11 cellular contexts compared by ENCODE assay signal in the genomic region with DNA sequence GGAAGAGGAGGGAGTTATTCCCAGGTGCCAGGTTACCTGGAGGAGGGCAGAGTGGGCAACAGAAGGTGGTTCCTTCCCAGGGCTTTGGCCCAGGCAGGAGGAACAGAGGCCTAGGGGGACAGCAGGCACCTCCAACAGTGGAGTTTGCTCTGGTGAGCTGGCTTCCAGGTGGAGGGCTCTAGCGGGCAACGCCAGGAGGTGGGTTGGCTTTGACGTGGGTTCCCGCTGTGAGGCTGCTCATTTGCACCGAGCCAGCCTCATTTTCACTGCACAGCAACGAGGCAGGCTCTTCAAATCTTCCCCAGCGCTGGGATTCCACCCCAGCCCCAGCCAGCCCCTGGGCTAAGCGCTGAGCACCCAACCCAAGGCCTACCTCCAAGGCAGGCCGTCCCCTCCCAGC. TPM values are rescaled to one million over a fixed set of nuclear protein-coding genes. Genes with fewer than 3 reads are reported as not detected.
DNase-seq lines count a peak whose midpoint lies in the region; ATAC-seq and TF ChIP-seq lines count a peak whose summit lies in the region.
"Had no signal": no experiment of that assay in that cellular context is flagged by ENCODE, and none has a peak within 500 bp of the region (broad histone marks: within the 10 kb centered on the region; RNA-seq: fewer than 3 reads in every experiment).

No MANE protein-coding gene starts in this region.

- H3K56ac ChIP-seq in H9 (ENCODE audit: insufficient read length, low read depth, low read length), result no peak overlapping the region

- no peaks in the 10 kb centered on the region for H3K9me3 Mint-ChIP-seq in T-helper 1 cell treated with Interleukin-12 subunit alpha and Interleukin-12 subunit beta and Interleukin-4 antibody, amounts not matched to agents 30 μg/mL and 1 μg/mL, for 36 hours
- no peaks in the 10 kb centered on the region for H3K9me3 Mint-ChIP-seq in H9
- no peaks in the 10 kb centered on the region for H3K9me3 Mint-ChIP-seq in activated CD8-positive, alpha-beta T cell treated with anti-CD3 and anti-CD28 coated beads, Interleukin-2, amount 10 ng/mL, durations not matched to agents 7 days and 5 days (ENCODE audit: insufficient read depth)

- no peak overlapping the region for H2BK5ac ChIP-seq in H9 (ENCODE audit: insufficient read length, low read length)

- no peak for ATAC-seq in activated CD8-positive, alpha-beta T cell treated with anti-CD3 and anti-CD28 coated beads, Interleukin-2, amount 10 ng/mL, durations not matched to agents 7 days and 5 days
- no peak for ATAC-seq in HG03175 (IDR thresholded peaks at IDR 0.05; ENCODE audit: unreplicated experiment)

- H3K4ac ChIP-seq in H9 (ENCODE audit: low read depth, low read length), result no peak overlapping the region

- no CpG with 5 or more reads among the region's 9 CpGs for WGBS in H9 (ENCODE audit: extremely low coverage, insufficient read length, low lambda C conversion rate)

- DNase-seq in T-helper 1 cell, result no peak
- no peak for DNase-seq in H9
- DNase-seq in activated CD8-positive, alpha-beta T cell treated with anti-CD3 and anti-CD28 coated beads, Interleukin-2, amount 10 ng/mL, durations not matched to agents 7 days and 5 days, result no peak
- DNase-seq in HK-2 (ENCODE audit: unreplicated experiment), result no peak
- DNase-seq in RWPE1 (ENCODE audit: low spot score), result no peak
- DNase-seq: MM.1S, upper lobe of left lung had no signal

- no peak overlapping the region for H3T11ph ChIP-seq in H9 (ENCODE audit: low read length)

- no peak overlapping the region for H4K5ac ChIP-seq in H9 (ENCODE audit: insufficient read length, low read depth, low read length)

- peaks cover 14% of the 10 kb centered on the region; the same call in 1 of the 2 replicates for H3K36me3 ChIP-seq in iPS-20b (ENCODE audit: insufficient read depth, low read depth, low read length)
- H3K36me3 ChIP-seq: breast epithelium, upper lobe of left lung had no signal

- H4K91ac ChIP-seq in H9 (ENCODE audit: insufficient read length, low read depth, low read length), result no peak overlapping the region

- H2BK20ac ChIP-seq in H9 (ENCODE audit: low read depth, low read length, poor library complexity, severe bottlenecking), result no peak overlapping the region

- H3K4me1 Mint-ChIP-seq in T-helper 1 cell treated with Interleukin-12 subunit alpha and Interleukin-12 subunit beta and Interleukin-4 antibody, amounts not matched to agents 30 μg/mL and 1 μg/mL, for 36 hours (ENCODE audit: low read depth), result peaks cover 70% of the 10 kb centered on the region
- H3K4me1 Mint-ChIP-seq in H9, result peaks cover 60 to 80% of the 10 kb centered on the region in 2 experiments
- H3K4me1 Mint-ChIP-seq in activated CD8-positive, alpha-beta T cell treated with anti-CD3 and anti-CD28 coated beads, Interleukin-2, amount 10 ng/mL, durations not matched to agents 7 days and 5 days (ENCODE audit: low read depth), result peaks cover 96% of the 10 kb centered on the region

- POLR2A ChIA-PET in activated CD8-positive, alpha-beta T cell treated with anti-CD3 and anti-CD28 coated beads, Interleukin-2, amount 10 ng/mL, durations not matched to agents 7 days and 5 days (lab: Charles Lee), result interaction anchor here (0.8 to 1.6 kb wide), 6 partner anchors 10 to 276 kb away, joined by 3 to 9 read pairs (median 4); a partner anchor contains a TSS
- POLR2A ChIA-PET in RWPE1 (lab: Yijun Ruan, JAX; ENCODE audit: low non-redundant PET), result no interaction called here

- peak overlapping the region; percentile 93 for H3K27ac Mint-ChIP-seq in T-helper 1 cell treated with Interleukin-12 subunit alpha and Interleukin-12 subunit beta and Interleukin-4 antibody, amounts not matched to agents 30 μg/mL and 1 μg/mL, for 36 hours
- peak overlapping the region in 2 of 3 experiments; percentile 8 to 86; a peak in 4 of 7 replicates for H3K27ac Mint-ChIP-seq in H9
- H3K27ac Mint-ChIP-seq in activated CD8-positive, alpha-beta T cell treated with anti-CD3 and anti-CD28 coated beads, Interleukin-2, amount 10 ng/mL, durations not matched to agents 7 days and 5 days, result peak overlapping the region; percentile 96

- H3K36me3 Mint-ChIP-seq in T-helper 1 cell treated with Interleukin-12 subunit alpha and Interleukin-12 subunit beta and Interleukin-4 antibody, amounts not matched to agents 30 μg/mL and 1 μg/mL, for 36 hours (ENCODE audit: low read depth), result peaks cover 16% of the 10 kb centered on the region
- H3K36me3 Mint-ChIP-seq in H9 (ENCODE audit: insufficient read depth in 1 of 3, low read depth in 3 of 3), result peaks cover 5 to 11% (median 6%) of the 10 kb centered on the region in 3 experiments
- H3K36me3 Mint-ChIP-seq in activated CD8-positive, alpha-beta T cell treated with anti-CD3 and anti-CD28 coated beads, Interleukin-2, amount 10 ng/mL, durations not matched to agents 7 days and 5 days (ENCODE audit: low read depth), result peaks cover 34% of the 10 kb centered on the region

- H3K4me3 ChIP-seq in iPS-20b (ENCODE audit: low read length), result peak overlapping the region; percentile 35; the same call in 1 of the 2 replicates
- H3K4me3 ChIP-seq: breast epithelium, upper lobe of left lung had no signal

- CTCF ChIA-PET in activated CD8-positive, alpha-beta T cell treated with anti-CD3 and anti-CD28 coated beads, Interleukin-2, amount 10 ng/mL, durations not matched to agents 7 days and 5 days (lab: Charles Lee), result interaction anchor here (0.9 to 6.9 kb wide), 15 partner anchors 9 to 191 kb away, joined by 3 to 49 read pairs (median 6); a partner anchor contains a TSS
- CTCF ChIA-PET in RWPE1 (lab: Yijun Ruan, JAX), result no interaction called here

- H3K18ac ChIP-seq in H9 (ENCODE audit: insufficient read length, low read depth, low read length), result no peak overlapping the region

- H3K23me2 ChIP-seq in H9 (ENCODE audit: insufficient read length, low read depth, low read length, poor library complexity, severe bottlenecking), result no peaks in the 10 kb centered on the region

- no peak overlapping the region for H2AK5ac ChIP-seq in H9 (ENCODE audit: insufficient read length, low read length)

- peak overlapping the region; percentile 3 for H3K4me2 ChIP-seq in H9 (ENCODE audit: insufficient read depth, insufficient read length, low read length)

- H3K4me3 Mint-ChIP-seq in T-helper 1 cell treated with Interleukin-12 subunit alpha and Interleukin-12 subunit beta and Interleukin-4 antibody, amounts not matched to agents 30 μg/mL and 1 μg/mL, for 36 hours, result peak overlapping the region; percentile 83
- H3K4me3 Mint-ChIP-seq in H9, result peak overlapping the region in 1 of 2 experiments; percentile 39; a peak in 3 of 5 replicates
- H3K4me3 Mint-ChIP-seq in activated CD8-positive, alpha-beta T cell treated with anti-CD3 and anti-CD28 coated beads, Interleukin-2, amount 10 ng/mL, durations not matched to agents 7 days and 5 days, result peak overlapping the region; percentile 82

- H3K79me1 ChIP-seq in H9 (ENCODE audit: insufficient read depth, low read depth, low read length, poor library complexity, severe bottlenecking), result no peaks in the 10 kb centered on the region

- H3K27me3 Mint-ChIP-seq in T-helper 1 cell treated with Interleukin-12 subunit alpha and Interleukin-12 subunit beta and Interleukin-4 antibody, amounts not matched to agents 30 μg/mL and 1 μg/mL, for 36 hours (ENCODE audit: low read depth), result no peaks in the 10 kb centered on the region
- H3K27me3 Mint-ChIP-seq in H9 (ENCODE audit: low read depth), result peaks cover 7% of the 10 kb centered on the region
- no peaks in the 10 kb centered on the region for H3K27me3 Mint-ChIP-seq in activated CD8-positive, alpha-beta T cell treated with anti-CD3 and anti-CD28 coated beads, Interleukin-2, amount 10 ng/mL, durations not matched to agents 7 days and 5 days (ENCODE audit: low read depth)

- no peak overlapping the region for H2BK15ac ChIP-seq in H9 (ENCODE audit: low read depth, low read length)

- H3K27ac ChIP-seq in H9 (ENCODE audit: insufficient read length, low read depth, low read length) (no peak overlapping the region), iPS-20b (ENCODE audit: low read length) (no peak overlapping the region), RWPE1 (no peak overlapping the region)
- H3K27ac ChIP-seq: breast epithelium, upper lobe of left lung had no signal

- H3K27me3 ChIP-seq in H9 (ENCODE audit: insufficient read depth, low read length) (no peaks in the 10 kb centered on the region), iPS-20b (ENCODE audit: insufficient read depth, low read length) (peaks cover 15% of the 10 kb centered on the region)

- H3K14ac ChIP-seq in H9 (ENCODE audit: insufficient read depth, low read length), result peak overlapping the region; percentile 6

- H2BK12ac ChIP-seq in H9 (ENCODE audit: insufficient read length, low read depth, low read length), result no peak overlapping the region

- H3K9me3 ChIP-seq in H9 (ENCODE audit: control insufficient read depth, low read depth, low read length) (no peaks in the 10 kb centered on the region), iPS-20b (ENCODE audit: insufficient read depth, low read depth, low read length) (no peaks in the 10 kb centered on the region)
- H3K9me3 ChIP-seq: breast epithelium, upper lobe of left lung had no signal

- H3K4me1 ChIP-seq in H9 (ENCODE audit: insufficient read depth, low read length) (peaks cover 15% of the 10 kb centered on the region; the same call in 1 of the 2 replicates), iPS-20b (ENCODE audit: insufficient read depth, low read length) (peaks cover 60% of the 10 kb centered on the region)

- H2AFZ ChIP-seq in H9 (ENCODE audit: low read length), result no peak overlapping the region

- H2BK120ac ChIP-seq in H9 (ENCODE audit: low read depth, low read length, poor library complexity, severe bottlenecking), result no peak overlapping the region

- H3K23ac ChIP-seq in H9 (ENCODE audit: insufficient read length, low read depth, low read length), result no peak overlapping the region

- TF ChIP-seq CTCF in H9 (conservative IDR thresholded peaks at IDR 0.05), result no peak
- TF ChIP-seq CTCF in RWPE1 (conservative IDR thresholded peaks at IDR 0.05; ENCODE audit: low read depth), result no peak

- H4K8ac ChIP-seq in H9 (replicated peaks; ENCODE audit: insufficient read length, low read depth, low read length), result no peak overlapping the region

- H3K9ac ChIP-seq in H9 (ENCODE audit: extremely low read depth, insufficient read length, low read length) (no peak overlapping the region), iPS-20b (ENCODE audit: low read depth, low read length) (peak overlapping the region; percentile 50; the same call in 1 of the 2 replicates)

- peaks cover 2% of the 10 kb centered on the region; the same call in 1 of the 2 replicates for H3K79me2 ChIP-seq in H9 (ENCODE audit: insufficient read depth, low read length)

- H4K20me1 ChIP-seq in H9 (ENCODE audit: control insufficient read depth, insufficient read depth, insufficient read length), result peaks cover 7% of the 10 kb centered on the region

RNA-seq across cellular contexts. Expression of a gene that starts 8.1 kb away (rescaled TPM):
- total RNA-seq in H9 (2021), result 25.7 and 26.3 TPM in 2 replicates
- total RNA-seq in activated CD8-positive, alpha-beta T cell treated with anti-CD3 and anti-CD28 coated beads, Interleukin-2, amount 10 ng/mL, durations not matched to agents 7 days and 5 days, result 100 to 1,000 TPM in 1 of 2 experiments, 10 to 100 TPM in 1; 96.3 to 118 TPM
